19 cellular contexts compared by ENCODE assay signal in the genomic region with DNA sequence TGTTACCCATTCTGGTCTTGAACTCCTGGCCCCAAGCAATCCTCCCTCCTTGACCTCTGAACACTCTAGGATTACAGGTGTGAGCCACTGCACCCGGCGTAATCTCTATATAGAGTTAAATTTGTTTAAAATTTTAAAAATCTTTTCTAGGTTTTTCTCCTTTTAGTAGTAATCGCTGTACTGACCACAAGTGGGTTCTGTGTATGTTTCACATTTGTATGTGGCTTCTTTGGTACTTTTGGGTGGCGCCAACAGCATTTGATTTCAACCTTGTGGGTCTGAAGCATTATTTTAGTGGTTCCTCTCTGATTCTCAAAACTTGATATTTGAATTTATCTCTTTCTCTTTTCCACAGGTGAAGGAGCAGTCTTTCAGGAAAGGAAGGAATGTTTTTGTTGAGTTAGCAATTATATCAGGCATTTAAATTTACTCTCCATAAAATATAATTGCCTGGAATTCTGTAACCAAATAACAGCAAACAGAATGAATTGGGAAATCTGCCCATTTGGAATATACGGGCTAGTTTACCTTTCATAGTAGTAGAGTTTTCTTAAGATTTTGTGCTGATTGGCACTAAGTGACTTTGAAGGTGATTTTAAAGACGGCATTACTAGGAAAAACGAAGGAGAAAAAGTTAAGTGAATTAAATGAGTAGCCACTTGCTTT. TPM values are rescaled to one million over a fixed set of nuclear protein-coding genes. Genes with fewer than 3 reads are reported as not detected.
DNase-seq lines count a peak whose midpoint lies in the region; ATAC-seq and TF ChIP-seq lines count a peak whose summit lies in the region.
"Had no signal": no experiment of that assay in that cellular context is flagged by ENCODE, and none has a peak within 500 bp of the region (broad histone marks: within the 10 kb centered on the region; RNA-seq: fewer than 3 reads in every experiment).

No MANE protein-coding gene starts in this region.

- H3K36me3 ChIP-seq in upper lobe of right lung, result no peaks in the 10 kb centered on the region
- H3K36me3 ChIP-seq: esophagus squamous epithelium, neutrophil had no signal

- intact Hi-C loops in upper lobe of right lung (cut with DNase I), result no loop called here

- no peak overlapping the region for H3K27ac ChIP-seq in upper lobe of right lung
- H3K27ac ChIP-seq: neutrophil had no signal

- no peaks in the 10 kb centered on the region for H3K9me3 Mint-ChIP-seq in stimulated activated effector memory CD8-positive, alpha-beta T cell treated with anti-CD3 and anti-CD28 coated beads, Interleukin-12 subunit alpha, Interleukin-12 subunit beta, amount 100 ng/mL, for 72 hours
- H3K9me3 Mint-ChIP-seq: activated T-cell treated with anti-CD3 and anti-CD28 coated beads, Interleukin-2, amount 50 U/mL, for 72 hours; CD4-positive, alpha-beta memory T cell had no signal

- H3K9me3 ChIP-seq in upper lobe of right lung, result no peaks in the 10 kb centered on the region
- H3K9me3 ChIP-seq: esophagus squamous epithelium, neutrophil had no signal

- peaks cover 37% of the 10 kb centered on the region for H3K4me1 Mint-ChIP-seq in stimulated activated effector memory CD8-positive, alpha-beta T cell treated with anti-CD3 and anti-CD28 coated beads, Interleukin-12 subunit alpha, Interleukin-12 subunit beta, amount 100 ng/mL, for 72 hours

- H3K27ac Mint-ChIP-seq in stimulated activated effector memory CD8-positive, alpha-beta T cell treated with anti-CD3 and anti-CD28 coated beads, Interleukin-12 subunit alpha, Interleukin-12 subunit beta, amount 100 ng/mL, for 72 hours, result no peak overlapping the region
- H3K27ac Mint-ChIP-seq: activated T-cell treated with anti-CD3 and anti-CD28 coated beads, Interleukin-2, amount 50 U/mL, for 72 hours had no signal

- peaks cover 5% of the 10 kb centered on the region for H3K36me3 Mint-ChIP-seq in stimulated activated effector memory CD8-positive, alpha-beta T cell treated with anti-CD3 and anti-CD28 coated beads, Interleukin-12 subunit alpha, Interleukin-12 subunit beta, amount 100 ng/mL, for 72 hours

- DNase-seq in NCI-H1105 treated with DMSO at 0.1 percent for 48 hours (lab: John Stamatoyannopoulos, UW), result peak; percentile 23
- no peak for DNase-seq in NCI-H1105 (lab: John Stamatoyannopoulos, UW)
- peak; percentile 16 for DNase-seq in NCI-H1048 (lab: John Stamatoyannopoulos, UW)
- no peak for DNase-seq in stimulated activated effector memory CD8-positive, alpha-beta T cell treated with anti-CD3 and anti-CD28 coated beads, Interleukin-12 subunit alpha, Interleukin-12 subunit beta, amount 100 ng/mL, for 72 hours (ENCODE audit: low spot score in 2 of 2)
- no peak for DNase-seq in NCI-H1436 treated with DMSO at 0.1 percent for 48 hours (lab: John Stamatoyannopoulos, UW)
- DNase-seq in activated CD4-positive, alpha-beta T cell treated with anti-CD3 and anti-CD28 coated beads, Interleukin-2, amount 50 U/mL, for 48 hours, result no peak
- DNase-seq in upper lobe of right lung, result no peak
- DNase-seq: 8988T; activated CD4-positive, alpha-beta T cell treated with anti-CD3 and anti-CD28 coated beads for 48 hours; activated T-cell treated with anti-CD3 and anti-CD28 coated beads, Interleukin-2, amount 50 U/mL, for 72 hours; amniotic stem cell; CD4-positive, alpha-beta memory T cell; esophagus squamous epithelium; hippocampal formation; NCI-H526; RPMI8226 had no signal

- no peak overlapping the region for H3K4me3 Mint-ChIP-seq in stimulated activated effector memory CD8-positive, alpha-beta T cell treated with anti-CD3 and anti-CD28 coated beads, Interleukin-12 subunit alpha, Interleukin-12 subunit beta, amount 100 ng/mL, for 72 hours
- H3K4me3 Mint-ChIP-seq: activated T-cell treated with anti-CD3 and anti-CD28 coated beads, Interleukin-2, amount 50 U/mL, for 72 hours; CD4-positive, alpha-beta memory T cell had no signal

- H3K4me1 ChIP-seq in upper lobe of right lung, result peaks cover 4% of the 10 kb centered on the region

- ATAC-seq in HG02610 (IDR thresholded peaks at IDR 0.05; ENCODE audit: unreplicated experiment) (peak; percentile 62), upper lobe of right lung (no peak)
- peak; percentile 54 for ATAC-seq in stimulated activated effector memory CD8-positive, alpha-beta T cell treated with anti-CD3 and anti-CD28 coated beads, Interleukin-12 subunit alpha, Interleukin-12 subunit beta, amount 100 ng/mL, for 72 hours
- ATAC-seq: activated T-cell treated with anti-CD3 and anti-CD28 coated beads, Interleukin-2, amount 50 U/mL, for 72 hours had no signal

- no peaks in the 10 kb centered on the region for H3K27me3 ChIP-seq in upper lobe of right lung
- H3K27me3 ChIP-seq: esophagus squamous epithelium, neutrophil had no signal

- TF ChIP-seq CTCF in upper lobe of right lung (IDR thresholded peaks at IDR 0.05), result no peak

- no peak overlapping the region for H3K4me3 ChIP-seq in upper lobe of right lung
- H3K4me3 ChIP-seq: esophagus squamous epithelium, skin epidermis had no signal

RNA-seq across cellular contexts. Expression of a gene that starts 29.5 kb away (rescaled TPM):
- total RNA-seq in upper lobe of right lung, result 26.9 TPM

Comparison
In these comparisons a context has a peak if more than half of its experiments do, and no peak if none do; other contexts are left out.
1. DNase-seq: peak in NCI-H1105 treated with DMSO at 0.1 percent for 48 hours (single experiment) and NCI-H1048 (single experiment); none in NCI-H1105 (single experiment), stimulated activated effector memory CD8-positive, alpha-beta T cell treated with anti-CD3 and anti-CD28 coated beads, Interleukin-12 subunit alpha, Interleukin-12 subunit beta, amount 100 ng/mL, for 72 hours (0 of 2), NCI-H1436 treated with DMSO at 0.1 percent for 48 hours (single experiment), activated CD4-positive, alpha-beta T cell treated with anti-CD3 and anti-CD28 coated beads, Interleukin-2, amount 50 U/mL, for 48 hours (0 of 2) and upper lobe of right lung (single experiment).